ENCODE assay signal across 7 cellular contexts in the genomic region with DNA sequence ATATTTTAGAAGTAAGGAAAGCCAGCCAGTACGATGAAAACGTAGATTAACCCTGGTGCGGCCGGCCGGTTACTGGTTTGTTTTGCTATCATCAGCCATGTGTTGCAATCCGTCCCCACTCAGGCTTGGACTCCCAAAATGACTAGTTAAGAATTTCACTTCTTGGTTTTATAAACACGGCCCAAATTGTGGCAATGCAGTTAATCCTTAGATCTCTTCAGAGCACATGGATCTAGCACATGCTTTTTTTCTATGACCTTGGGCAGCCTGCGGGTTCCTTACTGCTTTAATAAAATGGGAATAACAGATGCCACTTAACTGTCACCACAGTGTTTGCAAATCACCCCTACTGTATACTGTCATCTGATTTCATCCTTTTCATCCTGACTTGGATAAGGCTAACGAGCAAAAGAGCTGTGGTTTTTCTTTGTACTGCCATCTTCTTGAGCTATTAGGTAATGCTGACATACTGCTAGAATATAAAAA. TPM values are rescaled to one million over a fixed set of nuclear protein-coding genes. Genes with fewer than 3 reads are reported as not detected.
A peak's percentile ranks its signal among the peaks of the same experiment; 100 is the strongest.
DNase-seq lines count a peak whose midpoint lies in the region; ATAC-seq and TF ChIP-seq lines count a peak whose summit lies in the region.

No MANE protein-coding gene starts in this region.

- peak overlapping the region; percentile 94 for H3K4me3 ChIP-seq in psoas muscle

- ATAC-seq in psoas muscle: no peak
- ATAC-seq in esophagus mucosa: no peak
- no peak for ATAC-seq in GM21360 (IDR thresholded peaks at IDR 0.05; ENCODE audit: unreplicated experiment)

- WGBS in psoas muscle, 3 donors: 1 to 6% (median 1%) methylated on average over 9 of the region's 9 CpGs

- peak overlapping the region; percentile 64 to 95 (median 87) for H3K27ac Mint-ChIP-seq in IgD-negative memory B cell
- H3K27ac Mint-ChIP-seq in activated CD4-positive, alpha-beta memory T cell treated with anti-CD3 and anti-CD28 coated beads, Interleukin-2, amount 10 ng/mL, durations not matched to agents 7 days and 5 days: peak overlapping the region; percentile 90

- POLR2A ChIA-PET in activated CD4-positive, alpha-beta memory T cell treated with anti-CD3 and anti-CD28 coated beads, Interleukin-2, amount 10 ng/mL, durations not matched to agents 7 days and 5 days (lab: Charles Lee): interaction anchor here (0.6 to 6.3 kb wide), 24 partner anchors 8 to 676 kb away, joined by 3 to 128 read pairs (median 6); partner anchors contain the start of genes DELE1, GNPDA1 and RNF14

- peaks cover 0 to 1% (median 0%) of the 10 kb centered on the region in 3 donors for H3K9me3 Mint-ChIP-seq in IgD-negative memory B cell
- H3K9me3 Mint-ChIP-seq in activated CD4-positive, alpha-beta memory T cell treated with anti-CD3 and anti-CD28 coated beads, Interleukin-2, amount 10 ng/mL, durations not matched to agents 7 days and 5 days: no peaks in the 10 kb centered on the region

- H3K36me3 Mint-ChIP-seq in IgD-negative memory B cell: no peaks in the 10 kb centered on the region
- H3K36me3 Mint-ChIP-seq in activated CD4-positive, alpha-beta memory T cell treated with anti-CD3 and anti-CD28 coated beads, Interleukin-2, amount 10 ng/mL, durations not matched to agents 7 days and 5 days (ENCODE audit: low read depth): peaks cover 30% of the 10 kb centered on the region

- peaks cover 40% of the 10 kb centered on the region for H3K4me1 ChIP-seq in psoas muscle

- in situ Hi-C loops in G401 (cut with HindIII; ENCODE audit: low sequenced_read_pairs): no loop called here

- intact Hi-C loops in psoas muscle (cut with DNase I): no loop called here

- H3K9me3 ChIP-seq in psoas muscle: no peaks in the 10 kb centered on the region

- DNase-seq in G401 (ENCODE audit: low spot score): peak; percentile 60
- no peak for DNase-seq in activated CD4-positive, alpha-beta memory T cell treated with anti-CD3 and anti-CD28 coated beads, Interleukin-2, amount 10 ng/mL, durations not matched to agents 7 days and 5 days
- DNase-seq in germinal center (ENCODE audit: low spot score): peak; percentile 9
- no peak for DNase-seq in psoas muscle

- peaks cover 18 to 37% (median 34%) of the 10 kb centered on the region in 3 donors for H3K4me1 Mint-ChIP-seq in IgD-negative memory B cell
- H3K4me1 Mint-ChIP-seq in activated CD4-positive, alpha-beta memory T cell treated with anti-CD3 and anti-CD28 coated beads, Interleukin-2, amount 10 ng/mL, durations not matched to agents 7 days and 5 days: peaks cover 50% of the 10 kb centered on the region

- H3K27ac ChIP-seq in psoas muscle: peak overlapping the region; percentile 99

- no peaks in the 10 kb centered on the region for H3K27me3 ChIP-seq in psoas muscle (ENCODE audit: insufficient read depth in 3 of 3, low read length in 2 of 3)

- H3K4me3 Mint-ChIP-seq in IgD-negative memory B cell: peak overlapping the region; percentile 89 to 98 (median 92)
- peak overlapping the region; percentile 94 for H3K4me3 Mint-ChIP-seq in activated CD4-positive, alpha-beta memory T cell treated with anti-CD3 and anti-CD28 coated beads, Interleukin-2, amount 10 ng/mL, durations not matched to agents 7 days and 5 days

- TF ChIP-seq CTCF in psoas muscle (IDR thresholded peaks at IDR 0.05): no peak

- CTCF ChIA-PET in activated CD4-positive, alpha-beta memory T cell treated with anti-CD3 and anti-CD28 coated beads, Interleukin-2, amount 10 ng/mL, durations not matched to agents 7 days and 5 days (lab: Charles Lee): interaction anchor here (0.7 to 4.9 kb wide), 13 partner anchors 14 to 186 kb away, joined by 3 to 68 read pairs (median 5); partner anchors contain the start of genes DELE1, GNPDA1 and RNF14

- H3K27me3 Mint-ChIP-seq in IgD-negative memory B cell: no peaks in the 10 kb centered on the region
- H3K27me3 Mint-ChIP-seq in activated CD4-positive, alpha-beta memory T cell treated with anti-CD3 and anti-CD28 coated beads, Interleukin-2, amount 10 ng/mL, durations not matched to agents 7 days and 5 days: no peaks in the 10 kb centered on the region

- no peaks in the 10 kb centered on the region for H3K36me3 ChIP-seq in psoas muscle (ENCODE audit: insufficient read depth in 1 of 2, low read depth in 1 of 2)

RNA-seq across cellular contexts. Expression of gene NDFIP1, which starts 1.5 kb away (rescaled TPM):
- 86.2 and 87.1 TPM in 2 replicates for total RNA-seq in G401 (2014; rRNA removed; shearing (Covaris generic))
- polyA plus RNA-seq in IgD-negative memory B cell (21.6 TPM), psoas muscle (10 to 100 TPM; 22.9 to 34.2 (median 23.7) TPM)
- 10 to 100 TPM; 57.1 to 59.3 TPM for total RNA-seq in activated CD4-positive, alpha-beta memory T cell treated with anti-CD3 and anti-CD28 coated beads, Interleukin-2, amount 10 ng/mL, durations not matched to agents 7 days and 5 days
- total RNA-seq in psoas muscle (10 to 100 TPM; 28.5 to 34.1 (median 31.8) TPM), esophagus mucosa (30.7 TPM)

Comparison
In these comparisons a context has a peak if more than half of its experiments do, and no peak if none do; other contexts are left out.
1. DNase-seq: peak in G401 (single experiment) and germinal center (single experiment); none in activated CD4-positive, alpha-beta memory T cell treated with anti-CD3 and anti-CD28 coated beads, Interleukin-2, amount 10 ng/mL, durations not matched to agents 7 days and 5 days (single experiment) and psoas muscle (0 of 2).